ENCODE assay signal across 18 cellular contexts in the genomic region with DNA sequence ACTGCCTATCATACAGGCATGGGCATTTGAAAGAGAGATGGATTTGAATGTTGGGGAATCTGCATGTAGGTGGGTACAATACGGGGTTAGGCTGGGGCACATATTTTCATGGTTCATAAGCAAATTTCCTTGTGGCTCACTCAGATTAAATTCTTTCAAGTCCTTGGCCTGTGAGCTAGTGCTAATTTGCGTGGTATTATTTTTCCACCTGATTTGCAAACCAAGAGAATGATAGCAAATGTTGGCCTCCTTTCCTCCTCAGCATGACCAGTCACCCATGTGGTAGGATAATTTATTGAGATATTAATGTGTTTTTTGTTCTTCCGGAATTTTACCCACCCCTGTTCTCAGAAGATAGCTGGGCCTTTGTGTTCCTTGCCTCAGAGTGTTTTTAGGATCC. TPM values are rescaled to one million over a fixed set of nuclear protein-coding genes. Genes with fewer than 3 reads are reported as not detected.
DNase-seq lines count a peak whose midpoint lies in the region; ATAC-seq and TF ChIP-seq lines count a peak whose summit lies in the region.
"Had no signal": no experiment of that assay in that cellular context is flagged by ENCODE, and none has a peak within 500 bp of the region (broad histone marks: within the 10 kb centered on the region; RNA-seq: fewer than 3 reads in every experiment).

No MANE protein-coding gene starts in this region.

- no peak overlapping the region for H3K27ac Mint-ChIP-seq in activated T-helper 2 cell treated with anti-CD3 and anti-CD28 coated beads, Interferon-gamma antibody, Interleukin-2, Interleukin-4, amounts not matched to agents 10 μg/mL and 5 μg/mL and 100 μg/mL, durations not matched to agents 14 hours and 24 hours and 36 hours
- H3K27ac Mint-ChIP-seq: B cell, CD14-positive monocyte had no signal

- H3K27ac ChIP-seq in Karpas-422 (ENCODE audit: low read length) (peak overlapping the region; percentile 5; the same call in 1 of the 2 replicates), left lung (peak overlapping the region; percentile 7 to 84), upper lobe of left lung (peak overlapping the region in 3 of 4 donors; percentile 44 to 82 (median 49))

- no peaks in the 10 kb centered on the region for H3K36me3 Mint-ChIP-seq in activated T-helper 2 cell treated with anti-CD3 and anti-CD28 coated beads, Interferon-gamma antibody, Interleukin-2, Interleukin-4, amounts not matched to agents 10 μg/mL and 5 μg/mL and 100 μg/mL, durations not matched to agents 14 hours and 24 hours and 36 hours (ENCODE audit: low read depth)
- H3K36me3 Mint-ChIP-seq: IgD-negative memory B cell had no signal

- H3K9me2 ChIP-seq in Karpas-422 (replicated peaks; ENCODE audit: insufficient read depth, low read length): no peaks in the 10 kb centered on the region

- TF ChIP-seq CTCF in left lung (IDR thresholded peaks at IDR 0.05) (no peak), upper lobe of left lung (IDR thresholded peaks at IDR 0.05) (no peak)

- no peaks in the 10 kb centered on the region for H3K4me1 Mint-ChIP-seq in activated T-helper 2 cell treated with anti-CD3 and anti-CD28 coated beads, Interferon-gamma antibody, Interleukin-2, Interleukin-4, amounts not matched to agents 10 μg/mL and 5 μg/mL and 100 μg/mL, durations not matched to agents 14 hours and 24 hours and 36 hours (ENCODE audit: low read depth)
- H3K4me1 Mint-ChIP-seq: B cell, IgD-negative memory B cell had no signal

- intact Hi-C loops in left lung (cut with DNase I): no loop called here
- intact Hi-C loops in activated T-helper 2 cell treated with anti-CD3 and anti-CD28 coated beads, Interferon-gamma antibody, Interleukin-2, Interleukin-4, amounts not matched to agents 10 μg/mL and 5 μg/mL and 100 μg/mL, durations not matched to agents 14 hours and 24 hours and 36 hours (cut with micrococcal nuclease): no loop called here

- peak; percentile 80 for DNase-seq in Karpas-422
- DNase-seq in amniotic epithelial cell (ENCODE audit: low read depth): peak; percentile 71
- no peak for DNase-seq in left lung
- no peak for DNase-seq in upper lobe of left lung
- no peak for DNase-seq in activated T-helper 2 cell treated with anti-CD3 and anti-CD28 coated beads, Interferon-gamma antibody, Interleukin-2, Interleukin-4, amounts not matched to agents 10 μg/mL and 5 μg/mL and 100 μg/mL, durations not matched to agents 14 hours and 24 hours and 36 hours (ENCODE audit: low spot score)
- DNase-seq in globus pallidus (ENCODE audit: low spot score): no peak
- DNase-seq: EL, GF-D8, MV-4-11, NCI-H1694 treated with DMSO at 0.1 percent for 48 hours, NCI-H2081 treated with DMSO at 0.1 percent for 48 hours, NCI-H2171 treated with DMSO at 0.1 percent for 48 hours, NCI-H524 treated with DMSO at 0.1 percent for 48 hours had no signal

- no peaks in the 10 kb centered on the region for H3K9me3 Mint-ChIP-seq in activated T-helper 2 cell treated with anti-CD3 and anti-CD28 coated beads, Interferon-gamma antibody, Interleukin-2, Interleukin-4, amounts not matched to agents 10 μg/mL and 5 μg/mL and 100 μg/mL, durations not matched to agents 14 hours and 24 hours and 36 hours
- H3K9me3 Mint-ChIP-seq: IgD-negative memory B cell had no signal

- H3K27me3 Mint-ChIP-seq in activated T-helper 2 cell treated with anti-CD3 and anti-CD28 coated beads, Interferon-gamma antibody, Interleukin-2, Interleukin-4, amounts not matched to agents 10 μg/mL and 5 μg/mL and 100 μg/mL, durations not matched to agents 14 hours and 24 hours and 36 hours (ENCODE audit: low read depth): peaks cover 6% of the 10 kb centered on the region

- H3K36me3 ChIP-seq in Karpas-422 (ENCODE audit: insufficient read depth, low read length): no peaks in the 10 kb centered on the region
- no peaks in the 10 kb centered on the region for H3K36me3 ChIP-seq in left lung
- H3K36me3 ChIP-seq in upper lobe of left lung: no peaks in the 10 kb centered on the region

- peaks cover 30% of the 10 kb centered on the region for H3K4me1 ChIP-seq in Karpas-422 (ENCODE audit: low read length)
- H3K4me1 ChIP-seq in left lung: peaks cover 29 to 76% of the 10 kb centered on the region in 2 donors
- H3K4me1 ChIP-seq in upper lobe of left lung: peaks cover 30 to 58% (median 37%) of the 10 kb centered on the region in 4 donors

- H3K79me2 ChIP-seq in Karpas-422 (ENCODE audit: low read length): no peaks in the 10 kb centered on the region

- H3K27me3 ChIP-seq in Karpas-422 (ENCODE audit: low read length) (no peaks in the 10 kb centered on the region), left lung (no peaks in the 10 kb centered on the region), upper lobe of left lung (no peaks in the 10 kb centered on the region)

- no peaks in the 10 kb centered on the region for H4K20me1 ChIP-seq in Karpas-422 (ENCODE audit: insufficient read depth, low read depth, low read length)

- no peaks in the 10 kb centered on the region for H3K9me3 ChIP-seq in Karpas-422 (ENCODE audit: low read length)
- no peaks in the 10 kb centered on the region for H3K9me3 ChIP-seq in left lung
- no peaks in the 10 kb centered on the region for H3K9me3 ChIP-seq in upper lobe of left lung

- H3K9ac ChIP-seq in Karpas-422 (ENCODE audit: low read length): no peak overlapping the region

- H3K4me3 Mint-ChIP-seq in activated T-helper 2 cell treated with anti-CD3 and anti-CD28 coated beads, Interferon-gamma antibody, Interleukin-2, Interleukin-4, amounts not matched to agents 10 μg/mL and 5 μg/mL and 100 μg/mL, durations not matched to agents 14 hours and 24 hours and 36 hours (ENCODE audit: low read depth): no peak overlapping the region
- H3K4me3 Mint-ChIP-seq: B cell, CD14-positive monocyte, IgD-negative memory B cell had no signal

- peak overlapping the region; percentile 39; the same call in 1 of the 2 replicates for H2AFZ ChIP-seq in Karpas-422 (ENCODE audit: low read length)

- 66 to 73% methylated on average over 3 of the region's 3 CpGs for WGBS in upper lobe of left lung, 2 donors

- ATAC-seq in left lung (no peak), upper lobe of left lung (ENCODE audit: low FRiP score in 2 of 2) (no peak), GM21737 (IDR thresholded peaks at IDR 0.05; ENCODE audit: unreplicated experiment) (no peak)
- ATAC-seq: Right ventricle myocardium inferior had no signal

- no peak for TF ChIP-seq POLR2A in upper lobe of left lung (IDR thresholded peaks at IDR 0.05)

- no peak for TF ChIP-seq EP300 in upper lobe of left lung (IDR thresholded peaks at IDR 0.05)

- H3K4me2 ChIP-seq in Karpas-422 (ENCODE audit: low read depth, low read length, poor library complexity, severe bottlenecking): peak overlapping the region; percentile 58

- H3K4me3 ChIP-seq in Karpas-422 (ENCODE audit: low read length) (0 out of 2 replicates have a peak overlapping the region, but pooled peaks have one; percentile 10), left lung (no peak overlapping the region), upper lobe of left lung (no peak overlapping the region)

RNA-seq across cellular contexts. Expression of gene FAM20A, which starts 22.9 kb away (rescaled TPM):
- not detected in 2 replicates for total RNA-seq in Karpas-422 (2014; rRNA removed; shearing (Covaris generic); ENCODE audit: low replicate concordance)
- 10 to 100 TPM; 46.8 to 85.9 TPM for total RNA-seq in left lung
- 100 to 1,000 TPM in 2 of 6 donors, 10 to 100 TPM in 4; 40.3 to 150 (median 59.7) TPM for total RNA-seq in upper lobe of left lung
- not detected in 2 replicates for total RNA-seq in activated T-helper 2 cell treated with anti-CD3 and anti-CD28 coated beads, Interferon-gamma antibody, Interleukin-2, Interleukin-4, amounts not matched to agents 10 μg/mL and 5 μg/mL and 100 μg/mL, durations not matched to agents 14 hours and 24 hours and 36 hours
- total RNA-seq: B cell had no signal

Comparison
In these comparisons a context has a peak if more than half of its experiments do, and no peak if none do; other contexts are left out.
1. DNase-seq: peak in Karpas-422 (single experiment) and amniotic epithelial cell (single experiment); none in left lung (0 of 2), upper lobe of left lung (0 of 2), activated T-helper 2 cell treated with anti-CD3 and anti-CD28 coated beads, Interferon-gamma antibody, Interleukin-2, Interleukin-4, amounts not matched to agents 10 μg/mL and 5 μg/mL and 100 μg/mL, durations not matched to agents 14 hours and 24 hours and 36 hours (single experiment) and globus pallidus (single experiment).
2. RNA of gene FAM20A, which starts 22.9 kb away (total RNA-seq): 46.8 to 85.9 TPM in left lung and 40.3 to 150 TPM in upper lobe of left lung; not detected in Karpas-422 and not detected in activated T-helper 2 cell treated with anti-CD3 and anti-CD28 coated beads, Interferon-gamma antibody, Interleukin-2, Interleukin-4, amounts not matched to agents 10 μg/mL and 5 μg/mL and 100 μg/mL, durations not matched to agents 14 hours and 24 hours and 36 hours; every median in the first group is over 10 times any median in the second.
3. Peak in every context shown above with its lines, with median percentiles within 50 percentile points of each other: H3K27ac ChIP-seq.